12 cellular contexts compared by ENCODE assay signal in genomic region chr1:167517535-167518330, GRCh38. TPM values are rescaled to one million over a fixed set of nuclear protein-coding genes. Genes with fewer than 3 reads are reported as not detected.
A peak's percentile ranks its signal among the peaks of the same experiment; 100 is the strongest.
DNase-seq lines count a peak whose midpoint lies in the region; ATAC-seq, FAIRE-seq and TF ChIP-seq lines count a peak whose summit lies in the region.
"Had no signal": no experiment of that assay in that cellular context is flagged by ENCODE, and none has a peak within 500 bp of the region (broad histone marks: within the 10 kb centered on the region; RNA-seq: fewer than 3 reads in every experiment).

No MANE protein-coding gene starts in this region.

- no peak overlapping the region for H3K4me3 Mint-ChIP-seq in chondrocyte (ENCODE audit: unreplicated experiment)
- H3K4me3 Mint-ChIP-seq: dendritic cell treated with granulocyte-macrophage colony-stimulating factor and Interleukin-4, amounts not matched to agents 40 ng/mL and 50 ng/mL, for 4 days had no signal

- peaks cover 12% of the 10 kb centered on the region for H3K9me3 Mint-ChIP-seq in chondrocyte (ENCODE audit: low read depth)
- H3K9me3 Mint-ChIP-seq: dendritic cell treated with granulocyte-macrophage colony-stimulating factor and Interleukin-4, amounts not matched to agents 40 ng/mL and 50 ng/mL, for 4 days had no signal

- intact Hi-C loops in sciatic nerve (cut with DNase I) = no loop called here

- no peaks in the 10 kb centered on the region for H3K4me1 Mint-ChIP-seq in chondrocyte (ENCODE audit: low read depth)

- no peak overlapping the region for H3K27ac Mint-ChIP-seq in chondrocyte (ENCODE audit: unreplicated experiment)
- H3K27ac Mint-ChIP-seq: dendritic cell treated with granulocyte-macrophage colony-stimulating factor and Interleukin-4, amounts not matched to agents 40 ng/mL and 50 ng/mL, for 4 days had no signal

- peak; percentile 94 for DNase-seq in NK-92 treated with Interleukin-12 subunit alpha and Interleukin-12 subunit beta, amount 100 ng/mL, for 24 hours (lab: John Stamatoyannopoulos, UW)
- DNase-seq in NK-92 (lab: John Stamatoyannopoulos, UW; ENCODE audit: unreplicated experiment) (no peak), sciatic nerve (ENCODE audit: low spot score) (no peak), urothelium cell line (ENCODE audit: low spot score) (peak; percentile 83), chondrocyte (ENCODE audit: low spot score) (no peak)
- DNase-seq in activated effector memory CD4-positive, alpha-beta T cell treated with anti-CD3 and anti-CD28 coated beads, Interleukin-2, amount 50 U/mL, for 16 hours = peak; percentile 96
- DNase-seq: NCI-H1417 treated with DMSO at 0.1 percent for 48 hours had no signal

- peaks cover 1% of the 10 kb centered on the region for H3K36me3 Mint-ChIP-seq in chondrocyte (ENCODE audit: low read depth)

- FAIRE-seq in urothelium cell line (lab: Jason Lieb, UNC) = peak; percentile 50
- FAIRE-seq: A204.1 had no signal

- H3K27me3 Mint-ChIP-seq in chondrocyte (ENCODE audit: low read depth) = peaks cover 17% of the 10 kb centered on the region
- H3K27me3 Mint-ChIP-seq: dendritic cell treated with granulocyte-macrophage colony-stimulating factor and Interleukin-4, amounts not matched to agents 40 ng/mL and 50 ng/mL, for 4 days had no signal

- ATAC-seq in sciatic nerve (peak; percentile 36), HG03175 (IDR thresholded peaks at IDR 0.05; ENCODE audit: unreplicated experiment) (no peak), GM18517 (IDR thresholded peaks at IDR 0.05; ENCODE audit: unreplicated experiment) (no peak)

- TF ChIP-seq CTCF in chondrocyte (IDR thresholded peaks at IDR 0.05) = no peak

RNA-seq across cellular contexts. Expression of gene CD247, which starts 0.6 kb away (rescaled TPM):
- 5.2 TPM for total RNA-seq in sciatic nerve
- not detected in 3 replicates for total RNA-seq in chondrocyte
- total RNA-seq: lung microvascular endothelial cell had no signal

RNA-seq across cellular contexts. Expression of gene CREG1, which starts 35.8 kb away (rescaled TPM):
- total RNA-seq in sciatic nerve (80.8 TPM), chondrocyte (48.6 to 56.0 TPM (median 51.2 TPM) in 3 replicates)

Comparison
In these comparisons a context has a peak if more than half of its experiments do, and no peak if none do; other contexts are left out.
1. DNase-seq: peak in NK-92 treated with Interleukin-12 subunit alpha and Interleukin-12 subunit beta, amount 100 ng/mL, for 24 hours (single experiment), activated effector memory CD4-positive, alpha-beta T cell treated with anti-CD3 and anti-CD28 coated beads, Interleukin-2, amount 50 U/mL, for 16 hours (single experiment) and urothelium cell line (single experiment); none in NK-92 (single experiment), sciatic nerve (single experiment) and chondrocyte (single experiment).